9 cellular contexts compared by ENCODE assay signal in the genomic region with DNA sequence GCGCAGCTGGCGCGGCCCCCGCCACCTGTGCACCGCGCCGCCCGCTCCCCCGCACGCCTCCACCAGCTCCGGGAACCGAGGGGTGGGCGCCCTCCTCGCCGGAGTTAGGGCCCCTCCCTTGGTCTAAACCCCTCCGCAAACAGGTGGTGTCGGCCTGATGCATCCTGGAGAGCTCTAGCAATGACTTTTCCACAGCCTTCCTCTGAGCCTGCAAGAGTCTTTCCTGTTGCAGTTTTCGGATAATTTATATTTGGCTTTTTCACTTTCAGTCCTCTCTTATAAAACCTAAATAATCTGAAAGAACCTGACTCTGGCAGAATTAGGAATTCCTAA. TPM values are rescaled to one million over a fixed set of nuclear protein-coding genes. Genes with fewer than 3 reads are reported as not detected.
DNase-seq lines count a peak whose midpoint lies in the region; ATAC-seq, FAIRE-seq and TF ChIP-seq lines count a peak whose summit lies in the region.
"Had no signal": no experiment of that assay in that cellular context is flagged by ENCODE, and none has a peak within 500 bp of the region (broad histone marks: within the 10 kb centered on the region; RNA-seq: fewer than 3 reads in every experiment).

No MANE protein-coding gene starts in this region.

- H3K4me1 ChIP-seq in kidney (ENCODE audit: control insufficient read depth in 1 of 2, insufficient read depth in 1 of 2, low read depth in 1 of 2, low read length in 2 of 2): no peaks in the 10 kb centered on the region
- H3K4me1 ChIP-seq in thymus (ENCODE audit: control insufficient read depth, insufficient read depth, low read length): peaks cover 5% of the 10 kb centered on the region

- FAIRE-seq in kidney (lab: Jason Lieb, UNC): no peak

- no peak overlapping the region for H3K9ac ChIP-seq in kidney (ENCODE audit: low read length in 2 of 2)

- H3K4me3 Mint-ChIP-seq in activated T-cell treated with anti-CD3 and anti-CD28 coated beads, Interleukin-2, amount 50 U/mL, for 24 hours: peak overlapping the region; percentile 66
- peak overlapping the region; percentile 82 for H3K4me3 Mint-ChIP-seq in activated T-helper 17 cell treated with anti-CD3 and anti-CD28 coated beads, Interleukin-2, amount 50 U/mL, for 72 hours

- DNase-seq in activated T-cell treated with anti-CD3 and anti-CD28 coated beads, Interleukin-2, amount 50 U/mL, for 24 hours: no peak
- DNase-seq in activated T-cell treated with anti-CD3 and anti-CD28 coated beads for 4 hours (no peak), kidney (no peak), NCI-H2227 (lab: John Stamatoyannopoulos, UW; ENCODE audit: unreplicated experiment) (no peak)
- no peak for DNase-seq in activated CD8-positive, alpha-beta memory T cell treated with anti-CD3 and anti-CD28 coated beads for 24 hours

- ATAC-seq in activated T-helper 17 cell treated with anti-CD3 and anti-CD28 coated beads, Interleukin-2, amount 50 U/mL, for 72 hours (replicated peaks): no peak
- no peak for ATAC-seq in HG02970 (IDR thresholded peaks at IDR 0.05; ENCODE audit: low FRiP score, unreplicated experiment)

- no peak for TF ChIP-seq CTCF in kidney (IDR thresholded peaks at IDR 0.05; ENCODE audit: borderline replicate concordance, extremely low read depth, insufficient read depth)

- intact Hi-C loops in kidney (cut with DNase I): no loop called here

- no peaks in the 10 kb centered on the region for H3K36me3 Mint-ChIP-seq in activated T-cell treated with anti-CD3 and anti-CD28 coated beads, Interleukin-2, amount 50 U/mL, for 24 hours (ENCODE audit: low read depth)
- H3K36me3 Mint-ChIP-seq in activated T-helper 17 cell treated with anti-CD3 and anti-CD28 coated beads, Interleukin-2, amount 50 U/mL, for 72 hours (ENCODE audit: low read depth): no peaks in the 10 kb centered on the region

- H3K9me3 Mint-ChIP-seq in activated T-cell treated with anti-CD3 and anti-CD28 coated beads, Interleukin-2, amount 50 U/mL, for 24 hours: no peaks in the 10 kb centered on the region
- H3K9me3 Mint-ChIP-seq in activated T-helper 17 cell treated with anti-CD3 and anti-CD28 coated beads, Interleukin-2, amount 50 U/mL, for 72 hours: no peaks in the 10 kb centered on the region

- H3K27ac ChIP-seq in kidney (ENCODE audit: low read depth in 2 of 2, low read length in 2 of 2) (peak overlapping the region in 1 of 2 donors; percentile 38), thymus (ENCODE audit: low read depth) (no peak overlapping the region)

- peak overlapping the region; percentile 64 to 74 for H3K4me3 ChIP-seq in kidney (ENCODE audit: low read length in 2 of 2)
- H3K4me3 ChIP-seq in thymus (ENCODE audit: low read length): peak overlapping the region; percentile 44

- H3K27me3 Mint-ChIP-seq in activated T-cell treated with anti-CD3 and anti-CD28 coated beads, Interleukin-2, amount 50 U/mL, for 24 hours: peaks cover 59% of the 10 kb centered on the region
- peaks cover 35% of the 10 kb centered on the region for H3K27me3 Mint-ChIP-seq in activated T-helper 17 cell treated with anti-CD3 and anti-CD28 coated beads, Interleukin-2, amount 50 U/mL, for 72 hours

- H3K27me3 ChIP-seq in thymus (ENCODE audit: control insufficient read depth, insufficient read depth): peaks cover 17% of the 10 kb centered on the region

- H3K36me3 ChIP-seq in kidney (ENCODE audit: control insufficient read depth in 1 of 2, insufficient read depth in 2 of 2, low read length in 2 of 2) (no peaks in the 10 kb centered on the region), thymus (ENCODE audit: control insufficient read depth, insufficient read depth) (no peaks in the 10 kb centered on the region)

- WGBS in thymus: 1% methylated on average over 18 of the region's 18 CpGs

- H3K9me3 ChIP-seq in kidney (ENCODE audit: control insufficient read depth in 1 of 2, low read length in 2 of 2) (peaks cover 0 to 4% of the 10 kb centered on the region in 2 donors), thymus (ENCODE audit: control insufficient read depth) (no peaks in the 10 kb centered on the region)

- peaks cover 11% of the 10 kb centered on the region for H3K4me1 Mint-ChIP-seq in activated T-cell treated with anti-CD3 and anti-CD28 coated beads, Interleukin-2, amount 50 U/mL, for 24 hours (ENCODE audit: low read depth)
- H3K4me1 Mint-ChIP-seq in activated T-helper 17 cell treated with anti-CD3 and anti-CD28 coated beads, Interleukin-2, amount 50 U/mL, for 72 hours: no peaks in the 10 kb centered on the region

- no peak overlapping the region for H3K27ac Mint-ChIP-seq in activated T-cell treated with anti-CD3 and anti-CD28 coated beads, Interleukin-2, amount 50 U/mL, for 24 hours
- H3K27ac Mint-ChIP-seq in activated T-helper 17 cell treated with anti-CD3 and anti-CD28 coated beads, Interleukin-2, amount 50 U/mL, for 72 hours: no peak overlapping the region

RNA-seq across cellular contexts. Expression of a gene that starts 0.3 kb away (rescaled TPM):
- total RNA-seq in activated T-helper 17 cell treated with anti-CD3 and anti-CD28 coated beads, Interleukin-2, amount 50 U/mL, for 72 hours: under 1 TPM; 0.24 to 0.52 TPM
- 1.3 TPM for total RNA-seq in kidney
- polyA plus RNA-seq in kidney (ENCODE audit: insufficient read depth, low read depth, low replicate concordance) (6.7 TPM), thymus (0.27 TPM)
- total RNA-seq: M059J had no signal
